Comparison of ENCODE assay signal across 8 cellular contexts in the genomic region with DNA sequence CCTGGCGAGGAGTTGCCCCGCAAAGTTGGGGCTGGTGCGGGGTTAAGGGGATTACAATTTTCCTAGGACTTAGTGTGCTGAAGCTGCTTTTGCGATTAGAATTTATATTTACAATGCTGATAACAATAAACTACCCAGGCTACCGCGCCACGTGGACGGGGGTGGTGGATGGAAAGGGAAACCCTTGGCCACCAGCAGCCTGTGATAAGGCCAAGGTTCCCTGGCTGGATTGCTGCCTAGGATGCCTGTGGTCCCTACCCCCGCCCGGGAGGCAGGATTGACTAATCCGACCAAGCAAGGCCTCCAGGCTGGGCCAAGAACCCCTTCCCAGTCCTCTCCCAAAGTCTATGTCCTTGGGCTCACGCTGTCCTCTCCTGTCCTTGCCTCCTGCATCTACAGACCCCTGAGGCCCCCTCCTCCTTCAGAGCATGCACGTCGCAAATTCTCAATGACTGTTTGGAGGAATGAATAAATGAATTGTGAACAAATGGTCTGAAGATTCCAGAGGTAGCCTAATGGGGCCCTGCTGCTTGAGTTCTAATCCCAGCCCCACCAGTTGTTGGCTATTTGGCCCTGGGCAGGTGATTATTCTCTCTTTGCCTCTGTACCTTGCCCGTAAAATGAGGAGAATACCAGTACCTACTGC. TPM values are rescaled to one million over a fixed set of nuclear protein-coding genes. Genes with fewer than 3 reads are reported as not detected.
A peak's percentile ranks its signal among the peaks of the same experiment; 100 is the strongest.
DNase-seq lines count a peak whose midpoint lies in the region; ATAC-seq and TF ChIP-seq lines count a peak whose summit lies in the region.
"Had no signal": no experiment of that assay in that cellular context is flagged by ENCODE, and none has a peak within 500 bp of the region (broad histone marks: within the 10 kb centered on the region; RNA-seq: fewer than 3 reads in every experiment).

No MANE protein-coding gene starts in this region.

- H3K9ac ChIP-seq in mucosa of rectum (ENCODE audit: low read depth in 1 of 2, low read length in 2 of 2), result peak overlapping the region; percentile 28 to 49

- no peaks in the 10 kb centered on the region for H3K9me3 ChIP-seq in mucosa of rectum (ENCODE audit: control insufficient read depth in 2 of 2, low read length in 2 of 2)

- H3K36me3 ChIP-seq in mucosa of rectum (ENCODE audit: control insufficient read depth in 2 of 2, insufficient read depth in 2 of 2, low read length in 2 of 2), result no peaks in the 10 kb centered on the region

- H3K27ac ChIP-seq in mucosa of rectum (ENCODE audit: low read depth in 2 of 2, low read length in 2 of 2), result no peak overlapping the region

- no peak for ATAC-seq in GM18909 (IDR thresholded peaks at IDR 0.05; ENCODE audit: poor library complexity, unreplicated experiment)
- no peak for ATAC-seq in HG02973 (IDR thresholded peaks at IDR 0.05; ENCODE audit: unreplicated experiment)

- H3K4me3 ChIP-seq in epithelial cell of proximal tubule (ENCODE audit: low read depth, low read length) (peak overlapping the region; percentile 45), mucosa of rectum (ENCODE audit: low read length in 2 of 2) (peak overlapping the region; percentile 33 to 65)

- peaks cover 13 to 19% of the 10 kb centered on the region in 2 donors for H3K4me1 ChIP-seq in mucosa of rectum (ENCODE audit: control insufficient read depth in 2 of 2, insufficient read depth in 2 of 2, low read length in 2 of 2)

- H3K27me3 ChIP-seq in mucosa of rectum (ENCODE audit: control insufficient read depth in 2 of 2, insufficient read depth in 2 of 2, low read length in 2 of 2), result no peaks in the 10 kb centered on the region

- DNase-seq in NCI-H82 treated with DMSO at 0.1 percent for 48 hours (lab: John Stamatoyannopoulos, UW; ENCODE audit: unreplicated experiment) (peak; percentile 1), epithelial cell of proximal tubule (ENCODE audit: low read depth) (no peak), ureter (ENCODE audit: low spot score) (peak; percentile 77), SW 1271 (lab: John Stamatoyannopoulos, UW) (no peak)
- DNase-seq: NCI-H2029 treated with DMSO at 0.1 percent for 48 hours had no signal

- no peak for TF ChIP-seq CTCF in epithelial cell of proximal tubule (conservative IDR thresholded peaks at IDR 0.05; ENCODE audit: low read depth, low read length)

RNA-seq across cellular contexts. Expression of gene CHKA, which starts 7.6 kb away (rescaled TPM):
- total RNA-seq in epithelial cell of proximal tubule (17.9 and 22.0 TPM in 2 replicates), ureter (66.2 TPM)

Comparison
In these comparisons a context has a peak if more than half of its experiments do, and no peak if none do; other contexts are left out.
1. DNase-seq: peak in NCI-H82 treated with DMSO at 0.1 percent for 48 hours (single experiment) and ureter (single experiment); none in epithelial cell of proximal tubule (single experiment) and SW 1271 (0 of 2).